19 cellular contexts compared by ENCODE assay signal in genomic region chr17:44865921-44866320, GRCh38. TPM values are rescaled to one million over a fixed set of nuclear protein-coding genes. Genes with fewer than 3 reads are reported as not detected.
A peak's percentile ranks its signal among the peaks of the same experiment; 100 is the strongest.
DNase-seq lines count a peak whose midpoint lies in the region; TF ChIP-seq lines count a peak whose summit lies in the region.
"Had no signal": no experiment of that assay in that cellular context is flagged by ENCODE, and none has a peak within 500 bp of the region (broad histone marks: within the 10 kb centered on the region; RNA-seq: fewer than 3 reads in every experiment).

No MANE protein-coding gene starts in this region.

- 19 to 22% methylated on average over 6 of the region's 6 CpGs for WGBS in GM23248 (ENCODE audit: low coverage in 1 of 2, low lambda C conversion rate in 2 of 2, missing lambda C conversion rate in 2 of 2), 2 experiments
- 88 to 92% methylated on average over 6 of the region's 6 CpGs for WGBS in sigmoid colon, 2 donors

- no peaks in the 10 kb centered on the region for H3K79me2 ChIP-seq in GM23248 (ENCODE audit: insufficient read depth)

- TF ChIP-seq EP300 in sigmoid colon (IDR thresholded peaks at IDR 0.05), result no peak

- no peaks in the 10 kb centered on the region for H3K9me2 ChIP-seq in GM23248 (ENCODE audit: insufficient read depth)

- peak overlapping the region; percentile 48 for H3K9ac ChIP-seq in GM23248

- no peak overlapping the region for H3K4me2 ChIP-seq in GM23248 (ENCODE audit: unreplicated experiment)

- in situ Hi-C loops in GM23248 (cut with MboI), result no loop called here

- H3K36me3 ChIP-seq in GM23248 (ENCODE audit: low read depth), result peaks cover 25% of the 10 kb centered on the region; the same call in 1 of the 2 replicates
- H3K36me3 ChIP-seq in sigmoid colon, result peaks cover 0 to 52% (median 14%) of the 10 kb centered on the region in 4 donors

- H3K27me3 ChIP-seq in GM23248 (replicated peaks; ENCODE audit: insufficient read depth) (no peaks in the 10 kb centered on the region), sigmoid colon (no peaks in the 10 kb centered on the region)
- H3K27me3 ChIP-seq: tibial artery had no signal

- TF ChIP-seq CTCF in AG10803 (conservative IDR thresholded peaks at IDR 0.05; ENCODE audit: low read length) (no peak), sigmoid colon (IDR thresholded peaks at IDR 0.05) (no peak)

- intact Hi-C loops in sigmoid colon (cut with DNase I), result no loop called here

- H3F3A ChIP-seq in GM23248 (ENCODE audit: insufficient read depth), result peaks cover 25% of the 10 kb centered on the region; the same call in 1 of the 2 replicates

- H3K4me1 ChIP-seq in GM23248 (ENCODE audit: insufficient read depth), result peaks cover 14% of the 10 kb centered on the region
- peaks cover 0 to 61% (median 50%) of the 10 kb centered on the region in 4 donors for H3K4me1 ChIP-seq in sigmoid colon
- H3K4me1 ChIP-seq: tibial artery had no signal

- DNase-seq in AG10803 (ENCODE audit: low read depth), result peak; percentile 91
- peak; percentile 54 for DNase-seq in GM23248
- DNase-seq in fibroblast of gingiva (ENCODE audit: low read depth), result peak; percentile 82
- no peak for DNase-seq in sigmoid colon
- DNase-seq in LoVo (ENCODE audit: low spot score), result no peak
- no peak for DNase-seq in stimulated activated CD4-positive, alpha-beta T cell treated with anti-CD3 and anti-CD28 coated beads, Interleukin-12 subunit alpha, Interleukin-12 subunit beta, amount 100 ng/mL, for 4 hours
- no peak for DNase-seq in NCI-H226
- DNase-seq: activated effector memory CD4-positive, alpha-beta T cell treated with anti-CD3 and anti-CD28 coated beads, Interleukin-2, amount 50 U/mL, for 16 hours; activated naive CD8-positive, alpha-beta T cell treated with anti-CD3 and anti-CD28 coated beads, Interleukin-2, amount 10 ng/mL, durations not matched to agents 7 days and 5 days; activated T-cell treated with anti-CD3 and anti-CD28 coated beads for 4 hours; CD8-positive, alpha-beta T cell; central memory CD4-positive, alpha-beta T cell; islet precursor cell; left ventricle myocardium superior; naive thymus-derived CD4-positive, alpha-beta T cell; T-helper 2 cell had no signal

- H4K20me1 ChIP-seq in GM23248 (ENCODE audit: insufficient read depth), result no peaks in the 10 kb centered on the region

- H3K4me3 ChIP-seq in AG10803 (ENCODE audit: low read length), result no peak overlapping the region
- no peak overlapping the region for H3K4me3 ChIP-seq in GM23248
- H3K4me3 ChIP-seq in sigmoid colon, result no peak overlapping the region
- H3K4me3 ChIP-seq: tibial artery had no signal

- H3K27ac ChIP-seq in GM23248 (peak overlapping the region; percentile 59), sigmoid colon (peak overlapping the region in 3 of 4 donors; percentile 82 to 91 (median 83))
- H3K27ac ChIP-seq: tibial artery had no signal

- TF ChIP-seq POLR2A in sigmoid colon (IDR thresholded peaks at IDR 0.05), result no peak

- H3K9me3 ChIP-seq in GM23248 (ENCODE audit: low read depth) (no peaks in the 10 kb centered on the region), sigmoid colon (no peaks in the 10 kb centered on the region)
- H3K9me3 ChIP-seq: tibial artery had no signal

- no peak overlapping the region for H2AFZ ChIP-seq in GM23248

RNA-seq across cellular contexts. Expression of gene HIGD1B, which starts 18.2 kb away (rescaled TPM):
- total RNA-seq in GM23248 (2014; rRNA removed; shearing (Covaris generic)), result not detected in 2 replicates
- polyA plus RNA-seq in GM23248 (2016; fragmentation: Nextera tagmentation; extraction: Ambion mirVana) (not detected in 2 replicates), sigmoid colon (1 to 10 TPM in 1 of 3 donors, not detected in 2; 1.1 TPM)
- 1 to 10 TPM in 2 of 4 donors, not detected in 2; 1.8 to 2.5 TPM for total RNA-seq in sigmoid colon
- total RNA-seq: activated naive CD8-positive, alpha-beta T cell treated with anti-CD3 and anti-CD28 coated beads, Interleukin-2, amount 10 ng/mL, durations not matched to agents 7 days and 5 days; astrocyte; CD8-positive, alpha-beta T cell; naive thymus-derived CD4-positive, alpha-beta T cell; pulmonary artery endothelial cell had no signal
- polyA plus RNA-seq: naive thymus-derived CD4-positive, alpha-beta T cell had no signal

RNA-seq across cellular contexts. Expression of gene EFTUD2, which starts 33.3 kb away (rescaled TPM):
- total RNA-seq in GM23248 (2014; rRNA removed; shearing (Covaris generic)), result 63.7 and 71.2 TPM in 2 replicates
- polyA plus RNA-seq in GM23248 (2016; fragmentation: Nextera tagmentation; extraction: Ambion mirVana) (60.1 and 60.4 TPM in 2 replicates), sigmoid colon (10 to 100 TPM; 20.6 to 48.4 (median 21.6) TPM)
- 10 to 100 TPM; 33.7 to 93.1 (median 55.8) TPM for total RNA-seq in sigmoid colon

RNA-seq across cellular contexts. Expression of gene GJC1, which starts 35.8 kb away (rescaled TPM):
- 18.4 and 19.1 TPM in 2 replicates for total RNA-seq in GM23248 (2014; rRNA removed; shearing (Covaris generic))
- polyA plus RNA-seq in GM23248 (2016; fragmentation: Nextera tagmentation; extraction: Ambion mirVana) (13.6 and 15.2 TPM in 2 replicates), sigmoid colon (1 to 10 TPM in 1 of 3 donors, under 1 TPM in 2; 0.23 to 4.7 (median 0.60) TPM)
- 100 to 1,000 TPM in 1 of 4 donors, 10 to 100 TPM in 3; 68.0 to 134 (median 82.7) TPM for total RNA-seq in sigmoid colon
- total RNA-seq: CD8-positive, alpha-beta T cell had no signal
- polyA plus RNA-seq: naive thymus-derived CD4-positive, alpha-beta T cell had no signal

RNA-seq across cellular contexts. Expression of gene GFAP, which starts 49.4 kb away (rescaled TPM):
- 1.1 TPM in 1 of 2 replicates, not detected in the other for total RNA-seq in GM23248 (2014; rRNA removed; shearing (Covaris generic))
- polyA plus RNA-seq in GM23248 (2016; fragmentation: Nextera tagmentation; extraction: Ambion mirVana), result 0.49 and 0.52 TPM in 2 replicates
- total RNA-seq in sigmoid colon, result not detected
- polyA plus RNA-seq in sigmoid colon, result 1 to 10 TPM in 2 of 3 donors, not detected in 1; 1.3 to 2.4 TPM
- total RNA-seq: activated naive CD8-positive, alpha-beta T cell treated with anti-CD3 and anti-CD28 coated beads, Interleukin-2, amount 10 ng/mL, durations not matched to agents 7 days and 5 days; astrocyte; CD8-positive, alpha-beta T cell; naive thymus-derived CD4-positive, alpha-beta T cell had no signal

Comparison
In these comparisons a context has a peak if more than half of its experiments do, and no peak if none do; other contexts are left out.
1. DNase-seq: peak in AG10803 (single experiment), GM23248 (single experiment) and fibroblast of gingiva (single experiment); none in sigmoid colon (single experiment), LoVo (single experiment), stimulated activated CD4-positive, alpha-beta T cell treated with anti-CD3 and anti-CD28 coated beads, Interleukin-12 subunit alpha, Interleukin-12 subunit beta, amount 100 ng/mL, for 4 hours (single experiment) and NCI-H226 (single experiment).